8 cellular contexts compared by ENCODE assay signal in the genomic region with DNA sequence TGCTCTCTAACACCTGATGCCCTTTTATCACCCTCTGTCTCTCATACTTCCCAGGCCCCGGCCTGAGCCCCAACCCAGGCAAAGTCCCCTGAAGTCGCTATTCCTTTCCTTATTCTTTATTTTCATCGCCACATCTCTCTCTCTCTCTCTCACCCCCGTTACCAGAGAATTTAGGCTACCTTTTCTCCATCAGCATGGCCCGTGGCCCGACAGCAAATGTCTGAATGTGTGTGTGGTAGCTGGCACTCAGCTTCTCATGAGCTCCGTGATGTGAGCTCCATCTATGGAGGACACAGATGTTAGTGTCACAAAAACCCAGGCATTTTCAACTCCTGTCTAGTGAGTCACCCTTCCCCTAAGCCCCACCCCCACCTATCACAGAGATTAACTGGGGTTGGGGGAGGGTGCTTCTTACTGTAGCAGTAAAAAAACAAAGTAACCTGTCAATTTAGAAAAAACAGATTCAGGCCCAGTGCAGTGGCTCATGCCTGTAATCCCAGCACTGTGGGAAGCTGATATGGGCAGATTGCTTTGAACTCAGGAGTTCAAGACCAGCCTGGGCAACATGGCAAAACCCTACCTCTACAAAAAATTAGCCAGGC. TPM values are rescaled to one million over a fixed set of nuclear protein-coding genes. Genes with fewer than 3 reads are reported as not detected.
DNase-seq lines count a peak whose midpoint lies in the region; ATAC-seq and TF ChIP-seq lines count a peak whose summit lies in the region.

No MANE protein-coding gene starts in this region.

- H3K27ac ChIP-seq in KMS-11: peak overlapping the region; percentile 99
- H3K27ac ChIP-seq in duodenal mucosa (ENCODE audit: low read depth, low read length): peak overlapping the region; percentile 68
- peak overlapping the region; percentile 89 for H3K27ac ChIP-seq in vagina

- TF ChIP-seq CTCF in KMS-11 (conservative IDR thresholded peaks at IDR 0.05; ENCODE audit: low read depth, low read length) (no peak), omental fat pad (IDR thresholded peaks at IDR 0.05) (no peak), vagina (IDR thresholded peaks at IDR 0.05) (no peak)

- H3K9ac ChIP-seq in KMS-11 (peak overlapping the region; percentile 82), duodenal mucosa (ENCODE audit: low read depth in 1 of 2, low read length in 2 of 2) (peak overlapping the region; percentile 27 to 48)

- peak; percentile 72 for DNase-seq in activated CD4-positive, alpha-beta T cell treated with anti-CD3 and anti-CD28 coated beads for 1 hour
- DNase-seq in omental fat pad (ENCODE audit: low spot score) (no peak), vagina (ENCODE audit: extremely low spot score in 2 of 2) (no peak), DMS114 treated with DMSO at 0.1 percent for 48 hours (lab: John Stamatoyannopoulos, UW; ENCODE audit: unreplicated experiment) (no peak), NCI-H187 (lab: John Stamatoyannopoulos, UW) (no peak)

- no peaks in the 10 kb centered on the region for H4K20me1 ChIP-seq in KMS-11 (ENCODE audit: insufficient read depth)

- no peaks in the 10 kb centered on the region for H3K36me3 ChIP-seq in KMS-11 (ENCODE audit: insufficient read depth)
- H3K36me3 ChIP-seq in duodenal mucosa (ENCODE audit: control insufficient read depth in 1 of 2, insufficient read depth in 2 of 2, low read length in 2 of 2): no peaks in the 10 kb centered on the region
- H3K36me3 ChIP-seq in vagina: no peaks in the 10 kb centered on the region

- H3K9me3 ChIP-seq in duodenal mucosa (ENCODE audit: control insufficient read depth in 1 of 2, low read length in 2 of 2) (no peaks in the 10 kb centered on the region), vagina (no peaks in the 10 kb centered on the region)

- H3K4me3 ChIP-seq in KMS-11 (IDR thresholded peaks at IDR 0.05; ENCODE audit: insufficient read depth, low read depth, low read length) (no peak overlapping the region), duodenal mucosa (ENCODE audit: low read depth in 1 of 2, low read length in 2 of 2) (peak overlapping the region in 1 of 2 donors; percentile 36), vagina (no peak overlapping the region)

- H3K79me2 ChIP-seq in KMS-11 (ENCODE audit: insufficient read depth, low read depth): no peaks in the 10 kb centered on the region

- intact Hi-C loops in vagina (cut with DNase I): loop anchor here (10.0 kb wide), 1 partner anchor 52 kb away; a partner anchor contains a TSS

- TF ChIP-seq POLR2A in vagina (IDR thresholded peaks at IDR 0.05): no peak

- no peak overlapping the region for H2AFZ ChIP-seq in KMS-11 (ENCODE audit: low read depth)

- H3K27me3 ChIP-seq in KMS-11 (ENCODE audit: insufficient read depth, low read depth): no peaks in the 10 kb centered on the region
- no peaks in the 10 kb centered on the region for H3K27me3 ChIP-seq in duodenal mucosa (ENCODE audit: control insufficient read depth in 1 of 2, insufficient read depth in 2 of 2, low read length in 2 of 2)
- no peaks in the 10 kb centered on the region for H3K27me3 ChIP-seq in vagina

- peaks cover 86% of the 10 kb centered on the region for H3K4me1 ChIP-seq in KMS-11 (ENCODE audit: low read depth, poor library complexity, severe bottlenecking)
- H3K4me1 ChIP-seq in duodenal mucosa (ENCODE audit: control insufficient read depth in 1 of 2, insufficient read depth in 2 of 2, low read length in 2 of 2): peaks cover 43 to 48% of the 10 kb centered on the region in 2 donors
- H3K4me1 ChIP-seq in vagina: peaks cover 33% of the 10 kb centered on the region

- ATAC-seq in GM19023 (IDR thresholded peaks at IDR 0.05; ENCODE audit: unreplicated experiment) (peak; percentile 24), omental fat pad (ENCODE audit: low FRiP score) (peak; percentile 36)

- peak overlapping the region; percentile 87 for H3K4me2 ChIP-seq in KMS-11

RNA-seq across cellular contexts. Expression of a gene that starts 53.8 kb away (rescaled TPM):
- total RNA-seq in omental fat pad (1 to 10 TPM; 3.9 to 9.9 (median 7.7) TPM), vagina (2.5 TPM)
